Comparison of ENCODE assay signal across 35 cellular contexts in genomic region chr20:14562976-14563375, GRCh38.
"Had no signal": no experiment of that assay in that cellular context is flagged by ENCODE, and none has a peak within 500 bp of the region (broad histone marks: within the 10 kb centered on the region; RNA-seq: fewer than 3 reads in every experiment).

No MANE protein-coding gene starts in this region.

- H3K27me3 ChIP-seq: MG63, SJCRH30 had no signal

- H3K27ac Mint-ChIP-seq: activated B cell treated with CpG ODN at 0.5 μM for 24 hours; activated CD4-positive, alpha-beta memory T cell treated with anti-CD3 and anti-CD28 coated beads for 36 hours; activated naive CD4-positive, alpha-beta T cell treated with anti-CD3 and anti-CD28 coated beads for 36 hours; activated naive CD8-positive, alpha-beta T cell; activated naive CD8-positive, alpha-beta T cell treated with anti-CD3 and anti-CD28 coated beads, Interleukin-2, amount 50 U/mL, for 24 hours; activated T-helper 1 cell treated with anti-CD3 and anti-CD28 coated beads, Interleukin-12 subunit alpha, Interleukin-12 subunit beta, Interleukin-2, Interleukin-4 antibody, amounts not matched to agents 30 ng/mL and 10 ng/mL and 1 ng/mL, durations not matched to agents 14 hours and 24 hours and 36 hours; brain; T-helper 1 cell treated with Interleukin-12 subunit alpha and Interleukin-12 subunit beta and Interleukin-4 antibody, amounts not matched to agents 30 μg/mL and 1 μg/mL, for 36 hours; T-helper 2 cell treated with Interferon-gamma antibody and Interleukin-4, amounts not matched to agents 5 μg/mL and 100 μg/mL, for 36 hours had no signal

- H3K27ac ChIP-seq: SJCRH30, SK-N-MC had no signal

- H3K27me3 Mint-ChIP-seq: activated B cell treated with CpG ODN at 0.5 μM for 24 hours; activated CD4-positive, alpha-beta memory T cell treated with anti-CD3 and anti-CD28 coated beads for 36 hours; activated naive CD8-positive, alpha-beta T cell; activated naive CD8-positive, alpha-beta T cell treated with anti-CD3 and anti-CD28 coated beads, Interleukin-2, amount 50 U/mL, for 24 hours had no signal

- H3K36me3 ChIP-seq: MG63, SJCRH30 had no signal

- ATAC-seq: activated naive CD8-positive, alpha-beta T cell treated with anti-CD3 and anti-CD28 coated beads, Interleukin-2, amount 50 U/mL, for 24 hours; activated T-cell treated with anti-CD3 and anti-CD28 coated beads, Interleukin-2, amount 50 U/mL, for 4 hours; Panc1 had no signal

- H3K4me1 Mint-ChIP-seq: activated B cell treated with CpG ODN at 0.5 μM for 24 hours; activated naive CD8-positive, alpha-beta T cell treated with anti-CD3 and anti-CD28 coated beads, Interleukin-2, amount 50 U/mL, for 24 hours had no signal

- FAIRE-seq: bronchial epithelial cell, TTC549 had no signal

- H3K4me3 ChIP-seq: MG63, SJCRH30, SK-N-MC had no signal

- H3K36me3 Mint-ChIP-seq: activated CD4-positive, alpha-beta memory T cell treated with anti-CD3 and anti-CD28 coated beads for 36 hours; activated naive CD8-positive, alpha-beta T cell had no signal

- DNase-seq: activated B cell treated with CpG ODN at 0.5 μM for 24 hours; activated CD4-positive, alpha-beta memory T cell treated with anti-CD3 and anti-CD28 coated beads for 36 hours; activated CD4-positive, alpha-beta T cell treated with anti-CD3 and anti-CD28 coated beads for 4 hours; activated CD4-positive, alpha-beta T cell treated with anti-CD3 and anti-CD28 coated beads, Interleukin-2, amount 50 U/mL, for 1 hour; activated CD4-positive, CD25-positive, alpha-beta regulatory T cell treated with anti-CD3 and anti-CD28 coated beads, Interleukin-2, amount 50 U/mL, for 72 hours; activated CD8-positive, alpha-beta memory T cell treated with anti-CD3 and anti-CD28 coated beads, Interleukin-2, amount 50 U/mL, for 4 hours; activated gamma-delta T cell treated with Interleukin-2 at 50 U/mL for 16 hours; activated naive CD4-positive, alpha-beta T cell treated with anti-CD3 and anti-CD28 coated beads for 36 hours; activated naive CD8-positive, alpha-beta T cell treated with anti-CD3 and anti-CD28 coated beads, Interleukin-2, amount 50 U/mL, for 24 hours; activated T-cell treated with anti-CD3 and anti-CD28 coated beads for 4 hours; activated T-cell treated with anti-CD3 and anti-CD28 coated beads, Interleukin-2, amount 50 U/mL, for 4 hours; anterior cingulate cortex; caudate nucleus; Kasumi-1; KG1; MG63; NCI-H1048; NCI-H1105 treated with DMSO at 0.1 percent for 48 hours; NCI-H1436; NCI-H1694; NCI-H1930; NCI-H2081 treated with DMSO at 0.1 percent for 48 hours; NCI-H345; NCI-H524 treated with DMSO at 0.1 percent for 48 hours; SHP77; SJCRH30 had no signal

- H3K4me3 Mint-ChIP-seq: activated B cell treated with CpG ODN at 0.5 μM for 24 hours; activated CD4-positive, alpha-beta memory T cell treated with anti-CD3 and anti-CD28 coated beads for 36 hours; activated naive CD4-positive, alpha-beta T cell treated with anti-CD3 and anti-CD28 coated beads for 36 hours; activated naive CD8-positive, alpha-beta T cell; activated naive CD8-positive, alpha-beta T cell treated with anti-CD3 and anti-CD28 coated beads, Interleukin-2, amount 50 U/mL, for 24 hours; activated T-cell treated with anti-CD3 and anti-CD28 coated beads, Interleukin-2, amount 50 U/mL, for 4 hours; activated T-helper 1 cell treated with anti-CD3 and anti-CD28 coated beads, Interleukin-12 subunit alpha, Interleukin-12 subunit beta, Interleukin-2, Interleukin-4 antibody, amounts not matched to agents 30 ng/mL and 10 ng/mL and 1 ng/mL, durations not matched to agents 14 hours and 24 hours and 36 hours; brain; T-helper 1 cell treated with Interleukin-12 subunit alpha and Interleukin-12 subunit beta and Interleukin-4 antibody, amounts not matched to agents 30 μg/mL and 1 μg/mL, for 36 hours; T-helper 2 cell treated with Interferon-gamma antibody and Interleukin-4, amounts not matched to agents 5 μg/mL and 100 μg/mL, for 36 hours had no signal
